In the genomic region with DNA sequence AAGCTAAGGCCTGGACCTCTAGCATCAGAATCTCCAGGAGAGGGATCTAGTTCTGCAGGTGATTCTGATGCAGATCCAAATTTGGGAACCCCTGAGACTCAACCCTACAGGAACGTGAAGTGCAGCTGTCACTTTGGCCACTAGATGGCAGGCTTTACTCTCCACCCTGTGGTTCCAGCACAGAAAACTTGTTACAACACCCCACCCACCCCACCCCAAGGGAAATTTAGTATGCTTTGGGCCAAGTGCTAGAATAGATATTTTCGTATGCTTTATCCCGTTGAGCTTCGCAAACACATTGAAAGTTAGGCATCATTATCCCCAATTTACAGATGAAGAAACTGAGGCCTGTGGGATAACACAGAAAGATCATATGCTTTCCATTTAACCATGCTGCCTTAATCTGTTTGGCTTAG, we compare ENCODE assay signal across 8 cellular contexts.
A peak's percentile ranks its signal among the peaks of the same experiment; 100 is the strongest.
DNase-seq lines count a peak whose midpoint lies in the region; ATAC-seq and TF ChIP-seq lines count a peak whose summit lies in the region.

No MANE protein-coding gene starts in this region.

- H3K4me3 Mint-ChIP-seq in Calu3 (ENCODE audit: low read depth, unreplicated experiment), result no peak overlapping the region
- H3K4me3 Mint-ChIP-seq in activated CD8-positive, alpha-beta T cell treated with anti-CD3 and anti-CD28 coated beads for 36 hours, result no peak overlapping the region
- no peak overlapping the region for H3K4me3 Mint-ChIP-seq in nephron progenitor cell

- ATAC-seq in GM21576 (IDR thresholded peaks at IDR 0.05; ENCODE audit: unreplicated experiment) (peak; percentile 56), esophagus mucosa (peak; percentile 32), HG03097 (IDR thresholded peaks at IDR 0.05; ENCODE audit: low FRiP score, unreplicated experiment) (no peak)
- peak; percentile 49 for ATAC-seq in activated CD8-positive, alpha-beta T cell treated with anti-CD3 and anti-CD28 coated beads for 36 hours

- peak; percentile 45 for DNase-seq in Calu3
- peak; percentile 10 for DNase-seq in NCI-H2029 (lab: John Stamatoyannopoulos, UW)
- peak; percentile 68 for DNase-seq in activated CD8-positive, alpha-beta T cell treated with anti-CD3 and anti-CD28 coated beads for 36 hours
- peak; percentile 69 for DNase-seq in nephron progenitor cell
- peak; percentile 67 for DNase-seq in uterus

- H3K27me3 Mint-ChIP-seq in Calu3 (ENCODE audit: unreplicated experiment) (peaks cover 24% of the 10 kb centered on the region), nephron progenitor cell (ENCODE audit: low read depth, poor library complexity) (no peaks in the 10 kb centered on the region)
- H3K27me3 Mint-ChIP-seq in activated CD8-positive, alpha-beta T cell treated with anti-CD3 and anti-CD28 coated beads for 36 hours, result peaks cover 3% of the 10 kb centered on the region

- H3K4me1 Mint-ChIP-seq in Calu3 (ENCODE audit: low read depth, unreplicated experiment) (peaks cover 18% of the 10 kb centered on the region), nephron progenitor cell (peaks cover 41% of the 10 kb centered on the region)
- no peaks in the 10 kb centered on the region for H3K4me1 Mint-ChIP-seq in activated CD8-positive, alpha-beta T cell treated with anti-CD3 and anti-CD28 coated beads for 36 hours (ENCODE audit: low read depth)

- H3K27ac Mint-ChIP-seq in Calu3 (ENCODE audit: unreplicated experiment) (no peak overlapping the region), nephron progenitor cell (no peak overlapping the region)
- no peak overlapping the region for H3K27ac Mint-ChIP-seq in activated CD8-positive, alpha-beta T cell treated with anti-CD3 and anti-CD28 coated beads for 36 hours

- no peaks in the 10 kb centered on the region for H3K9me3 Mint-ChIP-seq in Calu3 (ENCODE audit: low read depth, unreplicated experiment)
- no peaks in the 10 kb centered on the region for H3K9me3 Mint-ChIP-seq in activated CD8-positive, alpha-beta T cell treated with anti-CD3 and anti-CD28 coated beads for 36 hours
- H3K9me3 Mint-ChIP-seq in nephron progenitor cell, result peaks cover 20% of the 10 kb centered on the region

- H3K9me3 ChIP-seq in uterus, result no peaks in the 10 kb centered on the region

- no peak overlapping the region for H3K27ac ChIP-seq in uterus

- no peaks in the 10 kb centered on the region for H3K27me3 ChIP-seq in uterus

- peak; percentile 69 for TF ChIP-seq CTCF in Calu3 (IDR thresholded peaks at IDR 0.05; ENCODE audit: unreplicated experiment)
- TF ChIP-seq CTCF in activated CD8-positive, alpha-beta T cell treated with anti-CD3 and anti-CD28 coated beads for 36 hours (IDR thresholded peaks at IDR 0.05), result peak; percentile 87
- TF ChIP-seq CTCF in nephron progenitor cell (IDR thresholded peaks at IDR 0.05), result peak; percentile 82
- TF ChIP-seq CTCF in uterus (IDR thresholded peaks at IDR 0.05), result peak; percentile 56 to 88 (median 70)

- H3K4me3 ChIP-seq in uterus, result no peak overlapping the region

- intact Hi-C loops in Calu3 (cut with micrococcal nuclease; ENCODE audit: unreplicated experiment), result loop anchor here (1.0 to 10.0 kb wide), 3 partner anchors 103 to 365 kb away; no protein-coding TSS in a partner anchor
- intact Hi-C loops in activated CD8-positive, alpha-beta T cell treated with anti-CD3 and anti-CD28 coated beads for 36 hours (cut with micrococcal nuclease), result loop anchor here (5.0 kb wide), 1 partner anchor 311 kb away; no protein-coding TSS in a partner anchor
- intact Hi-C loops in uterus (cut with DNase I; ENCODE audit: low total_unique reads), result loop anchor here (10.0 kb wide), 1 partner anchor 313 kb away; no protein-coding TSS in a partner anchor

- CTCF ChIA-PET in Calu3 (lab: Charles Lee), result interaction anchor here (0.7 to 1.0 kb wide), 2 partner anchors 106 to 210 kb away, joined by 3 read pairs; no protein-coding TSS in a partner anchor
- CTCF ChIA-PET in activated CD8-positive, alpha-beta T cell treated with anti-CD3 and anti-CD28 coated beads for 36 hours (lab: Charles Lee), result interaction anchor here (0.7 to 1.5 kb wide), 20 partner anchors 9 to 326 kb away, joined by 3 to 10 read pairs (median 4); no protein-coding TSS in a partner anchor

- no peaks in the 10 kb centered on the region for H3K4me1 ChIP-seq in uterus

- H3K36me3 Mint-ChIP-seq in Calu3 (ENCODE audit: insufficient read depth, unreplicated experiment) (no peaks in the 10 kb centered on the region), nephron progenitor cell (ENCODE audit: low read depth) (peaks cover 11% of the 10 kb centered on the region)
- H3K36me3 Mint-ChIP-seq in activated CD8-positive, alpha-beta T cell treated with anti-CD3 and anti-CD28 coated beads for 36 hours (ENCODE audit: low read depth), result no peaks in the 10 kb centered on the region

- BruUV-seq in Calu3 (replicated peaks; lab: Mats Ljungman, UMichigan), result no TSS peak

- no peaks in the 10 kb centered on the region for H3K36me3 ChIP-seq in uterus

- no peak for TF ChIP-seq POLR2A in uterus (IDR thresholded peaks at IDR 0.05)

- POLR2A ChIA-PET in activated CD8-positive, alpha-beta T cell treated with anti-CD3 and anti-CD28 coated beads for 36 hours (lab: Charles Lee), result no interaction called here

Comparison
In these comparisons a context has a peak if more than half of its experiments do, and no peak if none do; other contexts are left out.
1. DNase-seq: peak in every context shown above with its lines; median percentile 69 in nephron progenitor cell; 68 in activated CD8-positive, alpha-beta T cell treated with anti-CD3 and anti-CD28 coated beads for 36 hours; 67 in uterus; 45 in Calu3; 10 in NCI-H2029.